ENCODE assay signal across 15 cellular contexts in genomic region chr1:54117815-54118563, GRCh38. TPM values are rescaled to one million over a fixed set of nuclear protein-coding genes. Genes with fewer than 3 reads are reported as not detected.
DNase-seq lines count a peak whose midpoint lies in the region; ATAC-seq and TF ChIP-seq lines count a peak whose summit lies in the region.
"Had no signal": no experiment of that assay in that cellular context is flagged by ENCODE, and none has a peak within 500 bp of the region (broad histone marks: within the 10 kb centered on the region; RNA-seq: fewer than 3 reads in every experiment).

No MANE protein-coding gene starts in this region.

- H3K36me3 Mint-ChIP-seq in type B pancreatic cell: no peaks in the 10 kb centered on the region

- DNase-seq in DMS53 (lab: John Stamatoyannopoulos, UW) (peak; percentile 36), DMS53 treated with DMSO at 0.1 percent for 48 hours (lab: John Stamatoyannopoulos, UW; ENCODE audit: unreplicated experiment) (no peak), amygdala (lab: John Stamatoyannopoulos, UW) (peak in 30 of 56 donors; percentile 2 to 71 (median 32)), type B pancreatic cell (ENCODE audit: extremely low spot score, unreplicated experiment) (no peak), AG08396 (ENCODE audit: low spot score) (no peak)
- DNase-seq: activated CD4-positive, alpha-beta T cell treated with anti-CD3 and anti-CD28 coated beads, Interleukin-2, amount 50 U/mL, for 48 hours; GOT3; lower lobe of right lung; NCI-H345; testis had no signal

- peak overlapping the region; percentile 24 for H3K9ac ChIP-seq in iPS-15b (ENCODE audit: low read depth, low read length)

- no peak for ATAC-seq in HG02623 (IDR thresholded peaks at IDR 0.05; ENCODE audit: unreplicated experiment)
- ATAC-seq in GM18909 (IDR thresholded peaks at IDR 0.05; ENCODE audit: poor library complexity, unreplicated experiment): no peak
- ATAC-seq: heart left ventricle, lower lobe of right lung had no signal

- H3K9me3 ChIP-seq in iPS-15b (ENCODE audit: control insufficient read depth, insufficient read depth, low read length): no peaks in the 10 kb centered on the region
- H3K9me3 ChIP-seq: ascending aorta, heart left ventricle, lower lobe of right lung, testis had no signal

- no peaks in the 10 kb centered on the region for H3K36me3 ChIP-seq in iPS-15b (ENCODE audit: control insufficient read depth, insufficient read depth, low read length)
- H3K36me3 ChIP-seq: ascending aorta, heart left ventricle, lower lobe of right lung had no signal

- peaks cover 11% of the 10 kb centered on the region for H3K27me3 Mint-ChIP-seq in type B pancreatic cell

- no peaks in the 10 kb centered on the region for H3K9me3 Mint-ChIP-seq in type B pancreatic cell

- peaks cover 12% of the 10 kb centered on the region for H3K27me3 ChIP-seq in iPS-15b (ENCODE audit: control insufficient read depth, insufficient read depth, low read length)
- H3K27me3 ChIP-seq: ascending aorta, testis had no signal

- H3K4me3 Mint-ChIP-seq in type B pancreatic cell: no peak overlapping the region

- peak overlapping the region; percentile 46 for H3K27ac Mint-ChIP-seq in type B pancreatic cell

- H3K4me3 ChIP-seq in iPS-15b (ENCODE audit: low read depth, low read length): no peak overlapping the region
- H3K4me3 ChIP-seq: ascending aorta, heart left ventricle, lower lobe of right lung, testis had no signal

- TF ChIP-seq CTCF in type B pancreatic cell (conservative IDR thresholded peaks at IDR 0.05): no peak

- H3K4me1 Mint-ChIP-seq in type B pancreatic cell (ENCODE audit: unreplicated experiment): peaks cover 16% of the 10 kb centered on the region

- peaks cover 2% of the 10 kb centered on the region for H3K4me1 ChIP-seq in iPS-15b (ENCODE audit: control insufficient read depth, insufficient read depth, low read length)

RNA-seq across cellular contexts. Expression of gene CDCP2, which starts 34.8 kb away (rescaled TPM):
- not detected in 2 replicates for total RNA-seq in type B pancreatic cell (ENCODE audit: low replicate concordance)
- total RNA-seq: ascending aorta, lower lobe of right lung had no signal

Comparison
In these comparisons a context has a peak if more than half of its experiments do, and no peak if none do; other contexts are left out.
1. DNase-seq: peak in DMS53 (single experiment) and amygdala (30 of 56); none in DMS53 treated with DMSO at 0.1 percent for 48 hours (single experiment), type B pancreatic cell (single experiment) and AG08396 (single experiment).